Comparison of ENCODE assay signal across 15 cellular contexts in genomic region chr11:23097906-23098305, GRCh38.
DNase-seq lines count a peak whose midpoint lies in the region; ATAC-seq and TF ChIP-seq lines count a peak whose summit lies in the region.
"Had no signal": no experiment of that assay in that cellular context is flagged by ENCODE, and none has a peak within 500 bp of the region (broad histone marks: within the 10 kb centered on the region; RNA-seq: fewer than 3 reads in every experiment).

No MANE protein-coding gene starts in this region.

- no peak for TF ChIP-seq CTCF in GM23338 (conservative IDR thresholded peaks at IDR 0.05; ENCODE audit: low read depth in 2 of 2)

- H3K27me3 ChIP-seq in GM23338 (ENCODE audit: insufficient read depth): no peaks in the 10 kb centered on the region

- no peaks in the 10 kb centered on the region for H3K79me2 ChIP-seq in GM23338 (replicated peaks; ENCODE audit: insufficient read depth)

- peak overlapping the region; percentile 63; the same call in 1 of the 2 replicates for H2AFZ ChIP-seq in GM23338

- H3K9me3 Mint-ChIP-seq in GM23338: peaks cover 2% of the 10 kb centered on the region; the same call in 2 of the 3 replicates
- H3K9me3 Mint-ChIP-seq: activated naive CD4-positive, alpha-beta T cell treated with anti-CD3 and anti-CD28 coated beads, Interleukin-2, amount 50 U/mL, for 24 hours; dendritic cell treated with granulocyte-macrophage colony-stimulating factor and Interleukin-4, amounts not matched to agents 40 ng/mL and 50 ng/mL, for 4 days had no signal

- no peaks in the 10 kb centered on the region for H3K27me3 Mint-ChIP-seq in GM23338 (ENCODE audit: insufficient read depth, low read depth, poor library complexity)
- H3K27me3 Mint-ChIP-seq: activated naive CD4-positive, alpha-beta T cell treated with anti-CD3 and anti-CD28 coated beads, Interleukin-2, amount 50 U/mL, for 24 hours; brain; dendritic cell treated with granulocyte-macrophage colony-stimulating factor and Interleukin-4, amounts not matched to agents 40 ng/mL and 50 ng/mL, for 4 days had no signal

- DNase-seq in GM23338 (ENCODE audit: low spot score) (no peak), left kidney (ENCODE audit: low read depth, low spot score) (peak; percentile 19), DMS 273 (lab: John Stamatoyannopoulos, UW; ENCODE audit: unreplicated experiment) (no peak), NCI-H2196 treated with DMSO at 0.1 percent for 48 hours (lab: John Stamatoyannopoulos, UW; ENCODE audit: unreplicated experiment) (no peak)
- DNase-seq in activated CD4-positive, alpha-beta T cell treated with anti-CD3 and anti-CD28 coated beads for 1 hour: no peak
- DNase-seq: activated CD4-positive, alpha-beta T cell treated with anti-CD3 and anti-CD28 coated beads for 48 hours; activated T-cell treated with anti-CD3 and anti-CD28 coated beads for 4 hours; NCI-H1048; retina had no signal

- H3K4me1 ChIP-seq in GM23338 (ENCODE audit: insufficient read depth): no peaks in the 10 kb centered on the region

- no peak overlapping the region for H3K4me2 ChIP-seq in GM23338

- no peak overlapping the region for H3K27ac ChIP-seq in GM23338 (ENCODE audit: low read depth)
- H3K27ac ChIP-seq: RWPE1 had no signal

- H3K36me3 Mint-ChIP-seq in GM23338 (ENCODE audit: low read depth): no peaks in the 10 kb centered on the region
- H3K36me3 Mint-ChIP-seq: activated naive CD4-positive, alpha-beta T cell treated with anti-CD3 and anti-CD28 coated beads, Interleukin-2, amount 50 U/mL, for 24 hours; brain had no signal

- no peak overlapping the region for H3K4me3 ChIP-seq in GM23338

- no peak overlapping the region for H3K27ac Mint-ChIP-seq in GM23338
- H3K27ac Mint-ChIP-seq: activated naive CD4-positive, alpha-beta T cell treated with anti-CD3 and anti-CD28 coated beads, Interleukin-2, amount 50 U/mL, for 24 hours; brain; dendritic cell treated with granulocyte-macrophage colony-stimulating factor and Interleukin-4, amounts not matched to agents 40 ng/mL and 50 ng/mL, for 4 days had no signal

- H4K20me1 ChIP-seq in GM23338 (replicated peaks; ENCODE audit: insufficient read depth): no peaks in the 10 kb centered on the region

- no peaks in the 10 kb centered on the region for H3F3A ChIP-seq in GM23338 (replicated peaks; ENCODE audit: low read depth)

- H3K4me3 Mint-ChIP-seq in GM23338: no peak overlapping the region
- H3K4me3 Mint-ChIP-seq: activated naive CD4-positive, alpha-beta T cell treated with anti-CD3 and anti-CD28 coated beads, Interleukin-2, amount 50 U/mL, for 24 hours; brain; dendritic cell treated with granulocyte-macrophage colony-stimulating factor and Interleukin-4, amounts not matched to agents 40 ng/mL and 50 ng/mL, for 4 days had no signal

- H3K9me2 ChIP-seq in GM23338 (ENCODE audit: insufficient read depth): no peaks in the 10 kb centered on the region

- H3K36me3 ChIP-seq in GM23338 (ENCODE audit: insufficient read depth): no peaks in the 10 kb centered on the region

- no peaks in the 10 kb centered on the region for H3K4me1 Mint-ChIP-seq in GM23338
- H3K4me1 Mint-ChIP-seq: activated naive CD4-positive, alpha-beta T cell treated with anti-CD3 and anti-CD28 coated beads, Interleukin-2, amount 50 U/mL, for 24 hours; brain had no signal

- ATAC-seq in GM18909 (IDR thresholded peaks at IDR 0.05; ENCODE audit: poor library complexity, unreplicated experiment): peak; percentile 83
- no peak for ATAC-seq in GM23338
- peak; percentile 80 for ATAC-seq in HG03432 (IDR thresholded peaks at IDR 0.05; ENCODE audit: unreplicated experiment)

TF ChIP-seq in GM23338, 12 proteins besides CTCF, POLR2A, EP300 and RAD21 (continues in another document):
- TF ChIP-seq POLR2AphosphoS5 (IDR thresholded peaks at IDR 0.05; ENCODE audit: low read depth): no peak
- no peak for TF ChIP-seq ZNF331 (CRISPR knock-in tag; IDR thresholded peaks at IDR 0.05; ENCODE audit: low read depth)
- no peak for TF ChIP-seq REST (IDR thresholded peaks at IDR 0.05; ENCODE audit: unreplicated experiment)
- no peak for TF ChIP-seq ZNF462 (CRISPR knock-in tag; IDR thresholded peaks at IDR 0.05)
- TF ChIP-seq ZNF114 (CRISPR knock-in tag; IDR thresholded peaks at IDR 0.05): no peak
- no peak for TF ChIP-seq STAT1 (IDR thresholded peaks at IDR 0.05; ENCODE audit: unreplicated experiment)
- no peak for TF ChIP-seq JUNB (IDR thresholded peaks at IDR 0.05; ENCODE audit: unreplicated experiment)
- TF ChIP-seq EZH2 (IDR thresholded peaks at IDR 0.05; ENCODE audit: low read depth, unreplicated experiment): no peak
- TF ChIP-seq NANOG (IDR thresholded peaks at IDR 0.05; ENCODE audit: borderline replicate concordance): no peak
